In genomic region chr1:240184682-240185081, GRCh38 we compare ENCODE assay signal across 6 cellular contexts.
DNase-seq lines count a peak whose midpoint lies in the region; ATAC-seq, FAIRE-seq and TF ChIP-seq lines count a peak whose summit lies in the region.
"Not testable (repeated sequence)": the region's sequence is repeated elsewhere in the genome, so short reads cannot be mapped to it uniquely, and the experiment has no call there.

No MANE protein-coding gene starts in this region.

- FAIRE-seq in RCC 7860 (lab: Jason Lieb, UNC) (peak; percentile 15), endometrium (lab: Jason Lieb, UNC) (peak; percentile 99), pancreas (lab: Jason Lieb, UNC) (peak; percentile 99)

- H3K36me3 Mint-ChIP-seq in WTC11 = not testable (repeated sequence)

- CTCF ChIA-PET in WTC11 (lab: Charles Lee) = not testable (repeated sequence)

- peaks cover 18% of the 10 kb centered on the region for H3K4me1 Mint-ChIP-seq in WTC11

- H3K4me1 ChIP-seq in ES-I3 (ENCODE audit: insufficient read depth, low read length); pancreas: not testable (repeated sequence)

- POLR2A ChIA-PET in WTC11 (lab: Charles Lee) = interaction anchor here (0.7 kb wide), 3 partner anchors 172 to 1681 kb away, joined by 4 to 7 read pairs (median 5); no protein-coding TSS in a partner anchor

- TF ChIP-seq CTCF in WTC11 (IDR thresholded peaks at IDR 0.05); pancreas (IDR thresholded peaks at IDR 0.05): not testable (repeated sequence)

- H3K27ac Mint-ChIP-seq in WTC11 = not testable (repeated sequence)

- H3K9ac ChIP-seq in ES-I3 (ENCODE audit: low read depth, low read length) = peak overlapping the region; percentile 24; the same call in 1 of the 2 replicates

- not testable (repeated sequence) for DNase-seq in H7; RCC 7860 (ENCODE audit: low spot score); WTC11 (ENCODE audit: low spot score); pancreas

- H3K4me3 Mint-ChIP-seq in WTC11 = peak overlapping the region; percentile 31; the same call in 1 of the 2 replicates

- intact Hi-C loops in pancreas (cut with DNase I) = not testable (repeated sequence)

- H3K9me3 ChIP-seq in ES-I3 (ENCODE audit: control insufficient read depth, insufficient read depth, low read length); pancreas: not testable (repeated sequence)

- peak overlapping the region; percentile 19; the same call in 1 of the 2 replicates for H3K4me3 ChIP-seq in H7 (ENCODE audit: insufficient read depth, low read depth, low read length)
- not testable (repeated sequence) for H3K4me3 ChIP-seq in pancreas

- WGBS in pancreas, 2 donors = 71 to 75% methylated on average over 5 of the region's 5 CpGs

- not testable (repeated sequence) for H3K27me3 Mint-ChIP-seq in WTC11 (ENCODE audit: low read depth)

- not testable (repeated sequence) for H3K27ac ChIP-seq in pancreas

- not testable (repeated sequence) for H3K9me3 Mint-ChIP-seq in WTC11

- H3K36me3 ChIP-seq in ES-I3 (ENCODE audit: insufficient read depth, low read length); H7 (replicated peaks; ENCODE audit: control insufficient read depth, insufficient read depth, low read length); pancreas: not testable (repeated sequence)

- ATAC-seq in WTC11, pancreas: not testable (repeated sequence)

- not testable (repeated sequence) for H3K27me3 ChIP-seq in H7 (ENCODE audit: control insufficient read depth, insufficient read depth, low read length)
- peaks cover 0 to 10% (median 0%) of the 10 kb centered on the region in 4 donors for H3K27me3 ChIP-seq in pancreas
